ENCODE assay signal across 7 cellular contexts in genomic region chr12:131711551-131712205, GRCh38.
DNase-seq lines count a peak whose midpoint lies in the region; ATAC-seq and TF ChIP-seq lines count a peak whose summit lies in the region.

No MANE protein-coding gene starts in this region.

- in situ Hi-C loops in HAP-1 (cut with MboI; ENCODE audit: low sequenced_read_pairs): no loop called here

- no peak overlapping the region for H3K27ac ChIP-seq in SK-N-MC

- DNase-seq in HAP-1 (ENCODE audit: low spot score in 2 of 2): no peak
- no peak for DNase-seq in SK-N-MC (ENCODE audit: low read depth, low spot score)
- DNase-seq in fibroblast of pulmonary artery (ENCODE audit: low read depth): no peak
- no peak for DNase-seq in skeletal muscle cell (ENCODE audit: low read depth)
- DNase-seq in NCI-H526 (lab: John Stamatoyannopoulos, UW): no peak
- no peak for DNase-seq in HuH-7 (ENCODE audit: low spot score)

- H3K27me3 ChIP-seq in HAP-1 (ENCODE audit: low read depth): peaks cover 4% of the 10 kb centered on the region; the same call in 1 of the 2 replicates

- TF ChIP-seq CTCF in fibroblast of pulmonary artery (IDR thresholded peaks at IDR 0.05; ENCODE audit: low read length, missing control alignments): no peak

- H3K4me3 ChIP-seq in HAP-1: peak overlapping the region; percentile 99
- peak overlapping the region; percentile 95 for H3K4me3 ChIP-seq in SK-N-MC
- H3K4me3 ChIP-seq in fibroblast of pulmonary artery (replicated peaks; ENCODE audit: low read depth, low read length): peak overlapping the region; percentile 99
- H3K4me3 ChIP-seq in skeletal muscle cell (ENCODE audit: low read depth, low read length): peak overlapping the region; percentile 100

- H3K9ac ChIP-seq in SK-N-MC (ENCODE audit: insufficient read length): peak overlapping the region; percentile 99

- H3K4me1 ChIP-seq in HAP-1: peaks cover 18% of the 10 kb centered on the region

- no peak for ATAC-seq in GM18520 (IDR thresholded peaks at IDR 0.05; ENCODE audit: unreplicated experiment)

- H3K36me3 ChIP-seq in HAP-1 (replicated peaks) (peaks cover 44% of the 10 kb centered on the region), SK-N-MC (ENCODE audit: insufficient read depth, low read length) (peaks cover 32% of the 10 kb centered on the region)

- H3K9me3 ChIP-seq in HAP-1 (no peaks in the 10 kb centered on the region), SK-N-MC (ENCODE audit: low read depth, low read length) (no peaks in the 10 kb centered on the region)
